18 cellular contexts compared by ENCODE assay signal in the genomic region with DNA sequence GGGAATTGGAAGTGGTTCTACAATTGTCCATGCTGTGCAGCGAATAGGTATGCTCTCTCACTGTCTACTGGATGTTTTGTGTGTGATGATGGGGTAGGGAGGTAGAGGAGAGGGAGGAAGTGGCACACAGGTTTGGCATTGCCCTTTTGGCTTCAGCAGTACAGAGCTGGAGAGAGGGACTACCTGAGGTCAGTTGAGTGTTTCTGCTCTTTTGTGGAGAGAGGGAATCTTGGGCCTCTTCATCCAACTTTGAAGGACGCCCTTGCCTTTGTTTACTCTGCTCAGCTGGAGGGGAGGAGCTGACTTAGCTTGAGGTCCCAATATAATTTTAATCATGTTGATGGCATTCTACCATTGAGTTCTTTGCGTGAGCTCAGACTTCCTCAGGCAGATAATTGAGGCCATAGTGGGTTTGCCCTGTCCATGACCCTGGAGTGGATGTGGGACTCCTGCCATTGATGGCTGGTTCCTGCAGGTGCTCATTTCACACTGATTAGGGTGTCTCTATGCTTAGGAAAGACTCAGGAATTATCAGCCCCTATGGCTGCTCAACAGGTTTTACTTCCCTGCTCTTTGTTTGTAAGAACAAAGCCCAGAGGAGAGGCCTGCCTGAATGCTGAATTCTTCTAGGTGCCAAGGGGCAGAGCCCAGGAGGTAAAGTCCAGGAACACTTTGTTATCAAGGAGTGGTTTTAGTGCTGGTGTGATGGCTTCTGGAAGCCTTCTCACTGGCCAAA. TPM values are rescaled to one million over a fixed set of nuclear protein-coding genes. Genes with fewer than 3 reads are reported as not detected.
A peak's percentile ranks its signal among the peaks of the same experiment; 100 is the strongest.
DNase-seq lines count a peak whose midpoint lies in the region; ATAC-seq and TF ChIP-seq lines count a peak whose summit lies in the region.
"Had no signal": no experiment of that assay in that cellular context is flagged by ENCODE, and none has a peak within 500 bp of the region (broad histone marks: within the 10 kb centered on the region; RNA-seq: fewer than 3 reads in every experiment).

No MANE protein-coding gene starts in this region.

- peak overlapping the region; percentile 82 for H3K4me2 ChIP-seq in Loucy (ENCODE audit: low read depth, low read length, poor library complexity, severe bottlenecking)

- intact Hi-C loops in naive thymus-derived CD4-positive, alpha-beta T cell (cut with micrococcal nuclease), result no loop called here

- no peak overlapping the region for H3K27ac ChIP-seq in CD4-positive, CD25-positive, alpha-beta regulatory T cell (ENCODE audit: insufficient read depth, low read length, poor library complexity, severe bottlenecking)
- no peak overlapping the region for H3K27ac ChIP-seq in naive thymus-derived CD4-positive, alpha-beta T cell (ENCODE audit: low read depth, low read length)
- H3K27ac ChIP-seq: gastrocnemius medialis, SJSA1 had no signal

- H3K4me1 Mint-ChIP-seq in CD4-positive, CD25-positive, alpha-beta regulatory T cell, result peaks cover 11 to 45% (median 40%) of the 10 kb centered on the region in 4 donors
- peaks cover 15 to 51% (median 46%) of the 10 kb centered on the region in 7 donors for H3K4me1 Mint-ChIP-seq in naive thymus-derived CD4-positive, alpha-beta T cell

- peaks cover 28% of the 10 kb centered on the region for H3K36me3 ChIP-seq in CD4-positive, CD25-positive, alpha-beta regulatory T cell (ENCODE audit: control insufficient read depth, insufficient read depth, low read length)
- peaks cover 33% of the 10 kb centered on the region; the same call in 1 of the 2 replicates for H3K36me3 ChIP-seq in Loucy (ENCODE audit: insufficient read depth, low read length)
- peaks cover 0 to 33% (median 5%) of the 10 kb centered on the region in 3 experiments for H3K36me3 ChIP-seq in naive thymus-derived CD4-positive, alpha-beta T cell (ENCODE audit: control insufficient read depth in 2 of 3, insufficient read depth in 3 of 3, low read length in 3 of 3)

- H3K27ac Mint-ChIP-seq in CD4-positive, CD25-positive, alpha-beta regulatory T cell, result peak overlapping the region in 2 of 3 donors; percentile 5 to 47
- H3K27ac Mint-ChIP-seq in naive thymus-derived CD4-positive, alpha-beta T cell, result peak overlapping the region in 5 of 9 donors; percentile 48 to 90 (median 87)
- H3K27ac Mint-ChIP-seq: stimulated activated naive CD8-positive, alpha-beta T cell treated with anti-CD3 and anti-CD28 coated beads, Interleukin-15, amount 100 ng/mL, for 72 hours had no signal

- H3K9me2 ChIP-seq in Loucy (replicated peaks; ENCODE audit: low read depth, low read length), result no peaks in the 10 kb centered on the region

- no peak for ATAC-seq in CD4-positive, CD25-positive, alpha-beta regulatory T cell (ENCODE audit: low read depth in 2 of 2)
- ATAC-seq in esophagus mucosa, result peak; percentile 70
- no peak for ATAC-seq in naive thymus-derived CD4-positive, alpha-beta T cell
- ATAC-seq in GM21576 (IDR thresholded peaks at IDR 0.05; ENCODE audit: unreplicated experiment), result no peak
- no peak for ATAC-seq in GM18498 (IDR thresholded peaks at IDR 0.05; ENCODE audit: unreplicated experiment)
- ATAC-seq: gastrocnemius medialis; HCT116; right cardiac atrium; stimulated activated naive CD8-positive, alpha-beta T cell treated with anti-CD3 and anti-CD28 coated beads, Interleukin-15, amount 100 ng/mL, for 72 hours had no signal

- H3K4me3 ChIP-seq in CD4-positive, CD25-positive, alpha-beta regulatory T cell (ENCODE audit: low read depth, low read length), result no peak overlapping the region
- peak overlapping the region; percentile 72 for H3K4me3 ChIP-seq in Loucy (ENCODE audit: low read length, poor library complexity, severe bottlenecking)
- H3K4me3 ChIP-seq in naive thymus-derived CD4-positive, alpha-beta T cell (ENCODE audit: low read length), result no peak overlapping the region
- H3K4me3 ChIP-seq: gastrocnemius medialis, SJSA1 had no signal

- CTCF ChIA-PET in naive thymus-derived CD4-positive, alpha-beta T cell (lab: Charles Lee), result interaction anchor here (0.5 to 0.6 kb wide), 2 partner anchors 12 to 15 kb away, joined by 3 read pairs; no protein-coding TSS in a partner anchor

- POLR2A ChIA-PET in naive thymus-derived CD4-positive, alpha-beta T cell (lab: Charles Lee), result no interaction called here

- H3K4me3 Mint-ChIP-seq in CD4-positive, CD25-positive, alpha-beta regulatory T cell, result no peak overlapping the region
- peak overlapping the region in 1 of 10 donors; percentile 71 for H3K4me3 Mint-ChIP-seq in naive thymus-derived CD4-positive, alpha-beta T cell
- H3K4me3 Mint-ChIP-seq: CD4-positive, alpha-beta memory T cell; stimulated activated naive CD8-positive, alpha-beta T cell treated with anti-CD3 and anti-CD28 coated beads, Interleukin-15, amount 100 ng/mL, for 72 hours had no signal

- no peaks in the 10 kb centered on the region for H3F3A ChIP-seq in Loucy (ENCODE audit: low read depth)

- peaks cover 34% of the 10 kb centered on the region for H3K36me3 Mint-ChIP-seq in CD4-positive, CD25-positive, alpha-beta regulatory T cell
- peaks cover 4 to 51% (median 39%) of the 10 kb centered on the region in 5 donors for H3K36me3 Mint-ChIP-seq in naive thymus-derived CD4-positive, alpha-beta T cell

- H3K9ac ChIP-seq in Loucy (ENCODE audit: low read depth, low read length, poor library complexity, severe bottlenecking), result peak overlapping the region; percentile 63

- no peaks in the 10 kb centered on the region for H3K27me3 Mint-ChIP-seq in CD4-positive, CD25-positive, alpha-beta regulatory T cell
- no peaks in the 10 kb centered on the region for H3K27me3 Mint-ChIP-seq in naive thymus-derived CD4-positive, alpha-beta T cell
- H3K27me3 Mint-ChIP-seq: CD4-positive, alpha-beta memory T cell; stimulated activated naive CD8-positive, alpha-beta T cell treated with anti-CD3 and anti-CD28 coated beads, Interleukin-15, amount 100 ng/mL, for 72 hours had no signal

- H3K9me3 Mint-ChIP-seq in CD4-positive, CD25-positive, alpha-beta regulatory T cell, result no peaks in the 10 kb centered on the region
- H3K9me3 Mint-ChIP-seq in naive thymus-derived CD4-positive, alpha-beta T cell, result peaks cover 0 to 3% (median 0%) of the 10 kb centered on the region in 11 donors
- H3K9me3 Mint-ChIP-seq: CD4-positive, alpha-beta memory T cell had no signal

- H2AFZ ChIP-seq in Loucy (ENCODE audit: low read length), result no peak overlapping the region

- H4K20me1 ChIP-seq in Loucy (ENCODE audit: insufficient read depth, low read length, poor library complexity, severe bottlenecking), result peaks cover 3% of the 10 kb centered on the region

- no peak for DNase-seq in CD4-positive, CD25-positive, alpha-beta regulatory T cell
- DNase-seq in naive thymus-derived CD4-positive, alpha-beta T cell, result no peak
- DNase-seq in T-helper 9 cell (no peak), kidney tubule cell (ENCODE audit: low spot score) (no peak)
- DNase-seq: activated gamma-delta T cell treated with Interleukin-2 at 50 U/mL for 16 hours; CD4-positive, alpha-beta memory T cell; DND-41; gastrocnemius medialis; mesenchymal stem cell; right cardiac atrium; stimulated activated naive CD8-positive, alpha-beta T cell treated with anti-CD3 and anti-CD28 coated beads, Interleukin-15, amount 100 ng/mL, for 72 hours; T1000 had no signal

- H3K4me1 ChIP-seq in CD4-positive, CD25-positive, alpha-beta regulatory T cell (ENCODE audit: control insufficient read depth, insufficient read depth, low read length, poor library complexity, severe bottlenecking), result peaks cover 15% of the 10 kb centered on the region
- H3K4me1 ChIP-seq in Loucy (ENCODE audit: insufficient read depth, low read length, poor library complexity, severe bottlenecking), result peaks cover 51% of the 10 kb centered on the region
- H3K4me1 ChIP-seq in naive thymus-derived CD4-positive, alpha-beta T cell (ENCODE audit: control insufficient read depth in 2 of 2, insufficient read depth in 2 of 2, low read length in 2 of 2), result peaks cover 0 to 7% of the 10 kb centered on the region in 2 donors
- H3K4me1 ChIP-seq: SJSA1 had no signal

- TF ChIP-seq CTCF in Loucy (conservative IDR thresholded peaks at IDR 0.05; ENCODE audit: low read length), result no peak

- H3K9me3 ChIP-seq in CD4-positive, CD25-positive, alpha-beta regulatory T cell (ENCODE audit: control insufficient read depth in 2 of 2, low read length in 2 of 2), result no peaks in the 10 kb centered on the region
- no peaks in the 10 kb centered on the region for H3K9me3 ChIP-seq in Loucy (ENCODE audit: insufficient read depth, low read depth, low read length)
- H3K9me3 ChIP-seq in naive thymus-derived CD4-positive, alpha-beta T cell (ENCODE audit: control insufficient read depth in 2 of 3, low read length in 3 of 3), result no peaks in the 10 kb centered on the region
- H3K9me3 ChIP-seq: gastrocnemius medialis, SJSA1 had no signal

- no peaks in the 10 kb centered on the region for H3K27me3 ChIP-seq in CD4-positive, CD25-positive, alpha-beta regulatory T cell (ENCODE audit: control insufficient read depth, insufficient read depth, low read length)
- no peaks in the 10 kb centered on the region for H3K27me3 ChIP-seq in Loucy (ENCODE audit: insufficient read depth, low read length, poor library complexity, severe bottlenecking)
- H3K27me3 ChIP-seq in naive thymus-derived CD4-positive, alpha-beta T cell (ENCODE audit: control insufficient read depth in 2 of 2, insufficient read depth in 2 of 2, low read length in 2 of 2), result no peaks in the 10 kb centered on the region
- H3K27me3 ChIP-seq: gastrocnemius medialis, SJSA1 had no signal

- H3K79me2 ChIP-seq in Loucy (ENCODE audit: insufficient read depth, low read length), result peaks cover 72% of the 10 kb centered on the region

RNA-seq across cellular contexts. Expression of gene RPIA, which starts 7.2 kb away (rescaled TPM):
- 24.2 TPM for total RNA-seq in CD4-positive, CD25-positive, alpha-beta regulatory T cell
- 10 to 100 TPM; 41.8 to 51.9 (median 44.4) TPM for polyA plus RNA-seq in CD4-positive, CD25-positive, alpha-beta regulatory T cell
- total RNA-seq in esophagus mucosa, result 9.5 TPM
- total RNA-seq in naive thymus-derived CD4-positive, alpha-beta T cell, result 10 to 100 TPM; 16.4 to 38.4 (median 23.1) TPM
- polyA plus RNA-seq in naive thymus-derived CD4-positive, alpha-beta T cell, result 10 to 100 TPM; 60.2 to 65.3 TPM
